In genomic region chr19:49664171-49665070, GRCh38 we compare ENCODE assay signal across 8 cellular contexts. TPM values are rescaled to one million over a fixed set of nuclear protein-coding genes. Genes with fewer than 3 reads are reported as not detected.
DNase-seq lines count a peak whose midpoint lies in the region; ATAC-seq, FAIRE-seq and TF ChIP-seq lines count a peak whose summit lies in the region.

No MANE protein-coding gene starts in this region.

- H3K36me3 Mint-ChIP-seq in central memory CD8-positive, alpha-beta T cell (ENCODE audit: insufficient read depth) = peaks cover 40% of the 10 kb centered on the region

- peak; percentile 55 to 63 for ATAC-seq in activated CD4-positive, CD25-positive, alpha-beta regulatory T cell treated with anti-CD3 and anti-CD28 coated beads, Interleukin-2, amount 50 U/mL, for 24 hours
- ATAC-seq in central memory CD8-positive, alpha-beta T cell (replicated peaks; ENCODE audit: extremely low read depth, poor library complexity, severe bottlenecking) = peak; percentile 69
- no peak for ATAC-seq in HG02870 (IDR thresholded peaks at IDR 0.05; ENCODE audit: unreplicated experiment)

- H3K9me3 ChIP-seq in kidney (ENCODE audit: control insufficient read depth in 1 of 2, low read length in 2 of 2) = no peaks in the 10 kb centered on the region

- peaks cover 10 to 20% of the 10 kb centered on the region in 2 donors for H3K36me3 ChIP-seq in kidney (ENCODE audit: control insufficient read depth in 1 of 2, insufficient read depth in 2 of 2, low read length in 2 of 2)

- H3K27ac ChIP-seq in kidney (ENCODE audit: low read depth in 2 of 2, low read length in 2 of 2) = peak overlapping the region; percentile 88 to 95

- H3K4me3 ChIP-seq in HFF-Myc (replicated peaks; ENCODE audit: low read depth, low read length) (peak overlapping the region; percentile 78), kidney (ENCODE audit: low read length in 2 of 2) (peak overlapping the region; percentile 86 to 98)

- peak overlapping the region; percentile 96 for H3K27ac Mint-ChIP-seq in central memory CD8-positive, alpha-beta T cell (ENCODE audit: low read depth)

- no peak for TF ChIP-seq CTCF in D721Med (IDR thresholded peaks at IDR 0.05; ENCODE audit: insufficient read depth, missing control alignments)
- no peak for TF ChIP-seq CTCF in HFF-Myc (IDR thresholded peaks at IDR 0.05; ENCODE audit: low read depth, low read length, missing control alignments)
- peak; percentile 6 for TF ChIP-seq CTCF in kidney (IDR thresholded peaks at IDR 0.05; ENCODE audit: borderline replicate concordance, extremely low read depth, insufficient read depth)

- H3K4me1 Mint-ChIP-seq in central memory CD8-positive, alpha-beta T cell = peaks cover 39% of the 10 kb centered on the region

- DNase-seq in D721Med (ENCODE audit: insufficient read length, low spot score) (peak; percentile 96), HFF-Myc (ENCODE audit: extremely low read depth, low read depth) (no peak), NCI-H2227 treated with DMSO at 0.1 percent for 48 hours (lab: John Stamatoyannopoulos, UW) (peak; percentile 54), kidney (peak; percentile 97)
- DNase-seq in central memory CD8-positive, alpha-beta T cell (ENCODE audit: low spot score in 2 of 2) = peak; percentile 76 to 77
- peak; percentile 85 to 93 for DNase-seq in stimulated activated CD4-positive, alpha-beta T cell treated with anti-CD3 and anti-CD28 coated beads, Interleukin-15, amount 100 ng/mL, for 1 hour (ENCODE audit: low read depth in 1 of 2, low spot score in 1 of 2)

- peaks cover 11 to 13% of the 10 kb centered on the region in 2 donors for H3K4me1 ChIP-seq in kidney (ENCODE audit: control insufficient read depth in 1 of 2, insufficient read depth in 1 of 2, low read depth in 1 of 2, low read length in 2 of 2)

- intact Hi-C loops in kidney (cut with DNase I) = no loop called here

- H3K27me3 Mint-ChIP-seq in central memory CD8-positive, alpha-beta T cell = no peaks in the 10 kb centered on the region

- peak overlapping the region; percentile 60 to 98 for H3K9ac ChIP-seq in kidney (ENCODE audit: low read length in 2 of 2)

- FAIRE-seq in D721Med (lab: Jason Lieb, UNC) (no peak), kidney (lab: Jason Lieb, UNC) (no peak)

- H3K4me3 Mint-ChIP-seq in central memory CD8-positive, alpha-beta T cell = peak overlapping the region; percentile 99

- no peaks in the 10 kb centered on the region for H3K9me3 Mint-ChIP-seq in central memory CD8-positive, alpha-beta T cell

RNA-seq across cellular contexts. Expression of gene IRF3, which starts 1.2 kb away (rescaled TPM):
- total RNA-seq in kidney = 84.9 TPM
- polyA plus RNA-seq in kidney (ENCODE audit: insufficient read depth, low read depth, low replicate concordance) = 64.5 TPM

RNA-seq across cellular contexts. Expression of gene BCL2L12, which starts 1.3 kb away (rescaled TPM):
- 14.4 TPM for total RNA-seq in kidney
- polyA plus RNA-seq in kidney (ENCODE audit: insufficient read depth, low read depth, low replicate concordance) = 13.5 TPM

RNA-seq across cellular contexts. Expression of gene PRMT1, which starts 12.7 kb away (rescaled TPM):
- total RNA-seq in kidney = 119 TPM
- 131 TPM for polyA plus RNA-seq in kidney (ENCODE audit: insufficient read depth, low read depth, low replicate concordance)

RNA-seq across cellular contexts. Expression of gene SCAF1, which starts 22.4 kb away (rescaled TPM):
- total RNA-seq in kidney = 69.0 TPM
- polyA plus RNA-seq in kidney (ENCODE audit: insufficient read depth, low read depth, low replicate concordance) = 18.1 TPM

RNA-seq across cellular contexts. Expression of gene RRAS, which starts 24.5 kb away (rescaled TPM):
- 92.3 TPM for total RNA-seq in kidney
- 140 TPM for polyA plus RNA-seq in kidney (ENCODE audit: insufficient read depth, low read depth, low replicate concordance)
